1 cellular context compared by ENCODE assay signal in genomic region chr9:34656992-34657391, GRCh38.
TF ChIP-seq lines count a peak whose summit lies in the region.

No MANE protein-coding gene starts in this region.

TF ChIP-seq in HEK293, 187 proteins besides CTCF, POLR2A, EP300 and RAD21 (continued from another document):
- TF ChIP-seq PATZ1 (tag by site-specific recombination; IDR thresholded peaks at IDR 0.05) (no peak), ZFP3 (tag by site-specific recombination; IDR thresholded peaks at IDR 0.05; ENCODE audit: low read depth) (no peak), ZFHX2 (tag by site-specific recombination; conservative IDR thresholded peaks at IDR 0.05) (peak; percentile 49), ZNF701 (tag by site-specific recombination; IDR thresholded peaks at IDR 0.05) (no peak), BCL11B (tag by site-specific recombination; IDR thresholded peaks at IDR 0.05; ENCODE audit: low read depth) (no peak), ZFP69B (tag by site-specific recombination; IDR thresholded peaks at IDR 0.05) (no peak), PRDM2 (tag by site-specific recombination; IDR thresholded peaks at IDR 0.05; ENCODE audit: borderline replicate concordance) (no peak), EGR2 (tag by site-specific recombination; IDR thresholded peaks at IDR 0.05; ENCODE audit: low read depth) (peak; percentile 68), PRDM10 (tag by site-specific recombination; IDR thresholded peaks at IDR 0.05) (no peak), PRDM6 (tag by site-specific recombination; IDR thresholded peaks at IDR 0.05) (no peak)
